ENCODE assay signal across 8 cellular contexts in genomic region chr14:76456200-76456599, GRCh38.
A peak's percentile ranks its signal among the peaks of the same experiment; 100 is the strongest.
DNase-seq lines count a peak whose midpoint lies in the region; ATAC-seq, FAIRE-seq and TF ChIP-seq lines count a peak whose summit lies in the region.

No MANE protein-coding gene starts in this region.

- intact Hi-C loops in K562 (cut with micrococcal nuclease), result no loop called here

- H3K4me2 ChIP-seq in K562 (ENCODE audit: insufficient read depth, low read length), result no peak overlapping the region

- POLR2A ChIA-PET in K562 (lab: Yijun Ruan, JAX), result interaction anchor here (1.0 kb wide), 1 partner anchor 29 kb away, joined by 4 read pairs; no protein-coding TSS in a partner anchor

- in situ Hi-C loops in K562 (cut with MboI), result no loop called here

- no TSS peak for BruUV-seq in K562 (replicated peaks; lab: Mats Ljungman, UMichigan)

- peak; percentile 93 for FAIRE-seq in K562 (lab: Jason Lieb, UNC)

- WGBS in K562 (ENCODE audit: insufficient coverage, low coverage, missing lambda C conversion rate), result 39% methylated on average over 2 of the region's 2 CpGs

- no peaks in the 10 kb centered on the region for H3K36me3 ChIP-seq in K562 (ENCODE audit: control insufficient read depth, insufficient read depth, low read length)

- DNase-seq in NCI-H524 (lab: John Stamatoyannopoulos, UW), result peak; percentile 30 to 62
- peak; percentile 48 to 53 (median 50) for DNase-seq in K562 (ENCODE audit: extremely low read depth in 1 of 4, low spot score in 3 of 4)
- peak; percentile 51 to 71 for DNase-seq in lung microvascular endothelial cell (ENCODE audit: low read depth in 2 of 2)

- no peaks in the 10 kb centered on the region for H3K27me3 ChIP-seq in K562 (ENCODE audit: control insufficient read depth in 2 of 2, insufficient read depth in 2 of 2, low read length in 2 of 2)

- TF ChIP-seq RAD21 in K562 (CRISPR knock-in tag; conservative IDR thresholded peaks at IDR 0.05 in 1 of 2, IDR thresholded peaks at IDR 0.05 in 1 of 2), result peak in 1 of 2 experiments; percentile 11; a peak in 1 of 4 replicates

- TF ChIP-seq POLR2A in K562 (conservative IDR thresholded peaks at IDR 0.05), result no peak

- H2AFZ ChIP-seq in K562 (ENCODE audit: low read depth, low read length), result no peak overlapping the region

- H3K9ac ChIP-seq in K562 (ENCODE audit: insufficient read depth in 1 of 2, low read depth in 2 of 2, low read length in 2 of 2), result no peak overlapping the region

- peaks cover 3% of the 10 kb centered on the region; the same call in 1 of the 2 replicates for H4K20me1 ChIP-seq in K562 (replicated peaks; ENCODE audit: control insufficient read depth, insufficient read depth, low read length)

- no peaks in the 10 kb centered on the region for H3K4me1 ChIP-seq in K562 (replicated peaks in 1 of 2; ENCODE audit: control insufficient read depth in 2 of 2, insufficient read depth in 2 of 2, low read length in 2 of 2)

- no peak for TF ChIP-seq EP300 in K562 (IDR thresholded peaks at IDR 0.05; ENCODE audit: low read length)

- CTCF ChIA-PET in K562 (lab: Yijun Ruan, JAX; ENCODE audit: low intra/inter-chr PET ratio), result no interaction called here

- no peaks in the 10 kb centered on the region for H3K9me1 ChIP-seq in K562 (ENCODE audit: control insufficient read depth, insufficient read depth, low read length)

- H3K4me3 ChIP-seq in GM12875 (ENCODE audit: low read depth, low read length), result no peak overlapping the region
- H3K4me3 ChIP-seq in K562, result no peak overlapping the region

- TF ChIP-seq CTCF in C4-2B (conservative IDR thresholded peaks at IDR 0.05) (peak; percentile 67), GM12875 (IDR thresholded peaks at IDR 0.05; ENCODE audit: borderline replicate concordance, insufficient read depth, low read depth, low read length) (peak; percentile 59), K562 (IDR thresholded peaks at IDR 0.05 in 2 of 3, conservative IDR thresholded peaks at IDR 0.05 in 1 of 3; ENCODE audit: insufficient read depth in 2 of 3, low read depth in 1 of 3, low read length in 3 of 3) (peak; percentile 43 to 69 (median 52))

- H3K9me3 ChIP-seq in K562 (replicated peaks; ENCODE audit: control insufficient read depth, insufficient read depth, low read depth, low read length), result no peaks in the 10 kb centered on the region

- no peaks in the 10 kb centered on the region for H3K79me2 ChIP-seq in K562 (ENCODE audit: control insufficient read depth, insufficient read depth, low read length)

- ATAC-seq in K562 (peak; percentile 88), HG02759 (IDR thresholded peaks at IDR 0.05; ENCODE audit: unreplicated experiment) (no peak), HG02642 (IDR thresholded peaks at IDR 0.05; ENCODE audit: poor library complexity, unreplicated experiment) (no peak), HG02973 (IDR thresholded peaks at IDR 0.05; ENCODE audit: unreplicated experiment) (no peak)

- H3K27ac ChIP-seq in C4-2B, result peak overlapping the region; percentile 41; the same call in 1 of the 2 replicates
- H3K27ac ChIP-seq in K562 (ENCODE audit: extremely low read depth, low read depth, low read length), result no peak overlapping the region

TF ChIP-seq in K562, 482 proteins besides CTCF, POLR2A, EP300 and RAD21:
- no peak for TF ChIP-seq MEF2D (tag; conservative IDR thresholded peaks at IDR 0.05; ENCODE audit: low read depth)
- no peak for TF ChIP-seq ZSCAN29 (IDR thresholded peaks at IDR 0.05)
- no peak for TF ChIP-seq BRD4 (IDR thresholded peaks at IDR 0.05)
- TF ChIP-seq POLR2H (tag; IDR thresholded peaks at IDR 0.05; ENCODE audit: low read depth), result no peak
- TF ChIP-seq GTF3C2 (IDR thresholded peaks at IDR 0.05; ENCODE audit: borderline replicate concordance, extremely low read depth, insufficient read length), result no peak
- no peak for TF ChIP-seq PCBP2 (IDR thresholded peaks at IDR 0.05; ENCODE audit: low read depth, low read length, poor library complexity, severe bottlenecking)
- TF ChIP-seq PHF21A (IDR thresholded peaks at IDR 0.05; ENCODE audit: borderline replicate concordance, low read depth), result no peak
- no peak for TF ChIP-seq CBFA2T2 (conservative IDR thresholded peaks at IDR 0.05)
- no peak for TF ChIP-seq CEBPB (tag; IDR thresholded peaks at IDR 0.05)
- TF ChIP-seq LCOR (CRISPR knock-in tag; IDR thresholded peaks at IDR 0.05), result no peak
- TF ChIP-seq MTA1 (IDR thresholded peaks at IDR 0.05; ENCODE audit: borderline replicate concordance), result no peak
- TF ChIP-seq MECOM (CRISPR knock-in tag; IDR thresholded peaks at IDR 0.05), result no peak
- TF ChIP-seq, protein P1, sequence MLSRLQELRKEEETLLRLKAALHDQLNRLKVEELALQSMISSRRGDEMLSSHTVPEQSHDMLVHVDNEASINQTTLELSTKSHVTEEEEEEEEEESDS (CRISPR knock-in tag; IDR thresholded peaks at IDR 0.05), result no peak
- no peak for TF ChIP-seq SRSF3 (IDR thresholded peaks at IDR 0.05; ENCODE audit: insufficient read depth, low read length)
- no peak for TF ChIP-seq BACH1 (tag; IDR thresholded peaks at IDR 0.05)
